ENCODE assay signal across 2 cellular contexts in the genomic region with DNA sequence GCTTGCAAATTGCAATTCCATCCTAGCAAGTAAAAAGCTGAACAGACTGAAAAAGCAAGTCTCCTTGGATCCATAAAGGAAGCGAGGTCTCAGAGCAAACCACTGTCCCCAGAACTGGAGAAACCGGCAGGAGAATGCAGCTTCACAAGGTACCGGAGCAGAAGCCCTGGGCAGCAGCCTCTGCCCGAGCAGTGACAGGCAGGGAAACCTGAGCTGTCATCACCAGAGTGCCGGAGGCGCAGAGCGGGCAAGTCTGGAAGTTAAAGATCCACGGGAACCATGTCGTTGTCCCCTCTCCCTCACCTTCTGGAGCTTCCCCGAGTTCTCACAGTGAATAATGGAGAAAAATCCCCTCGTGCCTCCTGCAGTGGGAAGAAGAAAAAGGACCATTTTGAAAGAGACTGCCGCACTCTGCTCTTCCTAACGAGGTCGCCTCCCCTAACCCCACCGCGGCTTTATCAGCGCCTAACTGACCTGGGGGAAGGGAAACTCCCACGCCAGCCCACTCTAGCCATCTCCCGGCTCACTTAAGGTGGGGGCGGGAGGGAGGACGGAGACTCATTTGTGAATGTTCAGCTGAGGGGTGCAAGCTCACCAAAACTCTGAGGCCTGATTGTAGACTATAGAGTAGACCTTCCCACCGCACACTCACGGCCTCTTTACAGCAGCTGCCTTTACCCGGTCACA.
A peak's percentile ranks its signal among the peaks of the same experiment; 100 is the strongest.
TF ChIP-seq lines count a peak whose summit lies in the region.

No MANE protein-coding gene starts in this region.

TF ChIP-seq in HEK293, 187 proteins besides CTCF, POLR2A, EP300 and RAD21:
- peak; percentile 63 for TF ChIP-seq EGR2 (tag by site-specific recombination; IDR thresholded peaks at IDR 0.05; ENCODE audit: low read depth)
- TF ChIP-seq ZNF530 (tag by site-specific recombination; IDR thresholded peaks at IDR 0.05; ENCODE audit: low read depth) = no peak
- peak; percentile 66 for TF ChIP-seq ZFHX2 (tag by site-specific recombination; conservative IDR thresholded peaks at IDR 0.05)
- TF ChIP-seq TRIM28 (IDR thresholded peaks at IDR 0.05; ENCODE audit: borderline replicate concordance, low read length) = 0 out of 2 replicates have a peak, but pooled peaks have one; percentile 24

TF ChIP-seq in K562, 482 proteins besides CTCF, POLR2A, EP300 and RAD21 (continued from another document and continues in another):
- no peak for TF ChIP-seq MEF2D (tag; conservative IDR thresholded peaks at IDR 0.05; ENCODE audit: low read depth)
- TF ChIP-seq NUFIP1 (IDR thresholded peaks at IDR 0.05; ENCODE audit: partially characterized antibody) = no peak
- TF ChIP-seq ZZZ3 (IDR thresholded peaks at IDR 0.05) = no peak
- TF ChIP-seq ZNF589 (CRISPR knock-in tag; IDR thresholded peaks at IDR 0.05; ENCODE audit: low read depth) = no peak
- no peak for TF ChIP-seq U2AF1 (optimal IDR thresholded peaks at IDR 0.05; ENCODE audit: low read depth, low read length)
- TF ChIP-seq ZBTB49 (CRISPR knock-in tag; IDR thresholded peaks at IDR 0.05; ENCODE audit: borderline replicate concordance) = no peak
- TF ChIP-seq ARNT (IDR thresholded peaks at IDR 0.05) = no peak
- TF ChIP-seq ZBTB7A (IDR thresholded peaks at IDR 0.05; ENCODE audit: borderline replicate concordance, control insufficient read depth, low read depth, low read length) = peak; percentile 93
- TF ChIP-seq ZNF23 (CRISPR knock-in tag; IDR thresholded peaks at IDR 0.05) = no peak
- TF ChIP-seq, protein P1, sequence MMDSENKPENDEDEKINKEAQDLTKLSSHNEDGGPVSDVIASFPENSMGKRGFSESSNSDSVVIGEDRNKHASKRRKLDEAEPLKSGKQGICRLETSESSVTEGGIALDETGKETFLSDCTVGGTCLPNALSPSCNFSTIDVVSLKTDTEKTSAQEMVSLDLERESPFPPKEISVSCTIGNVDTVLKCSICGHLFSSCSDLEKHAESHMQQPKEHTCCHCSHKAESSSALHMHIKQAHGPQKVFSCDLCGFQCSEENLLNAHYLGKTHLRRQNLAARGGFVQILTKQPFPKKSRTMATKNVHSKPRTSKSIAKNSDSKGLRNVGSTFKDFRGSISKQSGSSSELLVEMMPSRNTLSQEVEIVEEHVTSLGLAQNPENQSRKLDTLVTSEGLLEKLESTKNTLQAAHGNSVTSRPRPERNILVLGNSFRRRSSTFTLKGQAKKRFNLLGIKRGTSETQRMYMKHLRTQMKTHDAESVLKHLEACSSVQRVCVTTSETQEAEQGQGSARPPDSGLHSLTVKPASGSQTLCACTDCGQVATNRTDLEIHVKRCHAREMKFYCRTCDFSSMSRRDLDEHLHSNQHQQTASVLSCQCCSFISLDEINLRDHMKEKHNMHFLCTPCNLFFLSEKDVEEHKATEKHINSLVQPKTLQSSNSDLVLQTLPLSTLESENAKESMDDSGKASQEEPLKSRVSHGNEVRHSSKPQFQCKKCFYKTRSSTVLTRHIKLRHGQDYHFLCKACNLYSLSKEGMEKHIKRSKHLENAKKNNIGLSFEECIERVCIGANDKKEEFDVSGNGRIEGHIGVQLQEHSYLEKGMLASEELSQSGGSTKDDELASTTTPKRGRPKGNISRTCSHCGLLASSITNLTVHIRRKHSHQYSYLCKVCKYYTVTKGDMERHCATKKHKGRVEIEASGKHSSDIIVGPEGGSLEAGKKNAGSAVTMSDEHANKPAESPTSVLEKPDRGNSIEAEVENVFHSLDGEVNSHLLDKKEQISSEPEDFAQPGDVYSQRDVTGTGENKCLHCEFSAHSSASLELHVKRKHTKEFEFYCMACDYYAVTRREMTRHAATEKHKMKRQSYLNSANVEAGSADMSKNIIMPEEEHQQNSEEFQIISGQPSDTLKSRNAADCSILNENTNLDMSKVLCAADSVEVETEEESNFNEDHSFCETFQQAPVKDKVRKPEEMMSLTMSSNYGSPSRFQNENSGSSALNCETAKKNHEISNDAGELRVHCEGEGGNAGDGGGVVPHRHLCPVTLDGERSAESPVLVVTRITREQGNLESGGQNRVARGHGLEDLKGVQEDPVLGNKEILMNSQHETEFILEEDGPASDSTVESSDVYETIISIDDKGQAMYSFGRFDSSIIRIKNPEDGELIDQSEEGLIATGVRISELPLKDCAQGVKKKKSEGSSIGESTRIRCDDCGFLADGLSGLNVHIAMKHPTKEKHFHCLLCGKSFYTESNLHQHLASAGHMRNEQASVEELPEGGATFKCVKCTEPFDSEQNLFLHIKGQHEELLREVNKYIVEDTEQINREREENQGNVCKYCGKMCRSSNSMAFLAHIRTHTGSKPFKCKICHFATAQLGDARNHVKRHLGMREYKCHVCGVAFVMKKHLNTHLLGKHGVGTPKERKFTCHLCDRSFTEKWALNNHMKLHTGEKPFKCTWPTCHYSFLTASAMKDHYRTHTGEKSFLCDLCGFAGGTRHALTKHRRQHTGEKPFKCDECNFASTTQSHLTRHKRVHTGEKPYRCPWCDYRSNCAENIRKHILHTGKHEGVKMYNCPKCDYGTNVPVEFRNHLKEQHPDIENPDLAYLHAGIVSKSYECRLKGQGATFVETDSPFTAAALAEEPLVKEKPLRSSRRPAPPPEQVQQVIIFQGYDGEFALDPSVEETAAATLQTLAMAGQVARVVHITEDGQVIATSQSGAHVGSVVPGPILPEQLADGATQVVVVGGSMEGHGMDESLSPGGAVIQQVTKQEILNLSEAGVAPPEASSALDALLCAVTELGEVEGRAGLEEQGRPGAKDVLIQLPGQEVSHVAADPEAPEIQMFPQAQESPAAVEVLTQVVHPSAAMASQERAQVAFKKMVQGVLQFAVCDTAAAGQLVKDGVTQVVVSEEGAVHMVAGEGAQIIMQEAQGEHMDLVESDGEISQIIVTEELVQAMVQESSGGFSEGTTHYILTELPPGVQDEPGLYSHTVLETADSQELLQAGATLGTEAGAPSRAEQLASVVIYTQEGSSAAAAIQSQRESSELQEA (IDR thresholded peaks at IDR 0.05; ENCODE audit: low read depth) = no peak
- TF ChIP-seq CHD1 (IDR thresholded peaks at IDR 0.05; ENCODE audit: low read length) = no peak
- no peak for TF ChIP-seq NR2C1 (IDR thresholded peaks at IDR 0.05)
- no peak for TF ChIP-seq NR2C1 (tag; IDR thresholded peaks at IDR 0.05)
- TF ChIP-seq ZNF586 (CRISPR knock-in tag; conservative IDR thresholded peaks at IDR 0.05) = no peak
- TF ChIP-seq RBM15 (IDR thresholded peaks at IDR 0.05; ENCODE audit: insufficient read depth, low read length) = no peak
- TF ChIP-seq TRIM24 (IDR thresholded peaks at IDR 0.05) = no peak
- TF ChIP-seq MAZ (CRISPR knock-in tag; conservative IDR thresholded peaks at IDR 0.05 in 1 of 2, IDR thresholded peaks at IDR 0.05 in 1 of 2) = no peak
- no peak for TF ChIP-seq MAX (CRISPR knock-in tag; IDR thresholded peaks at IDR 0.05)
- peak in 1 of 2 experiments; percentile 29; a peak in 1 of 4 replicates for TF ChIP-seq TBL1XR1 (IDR thresholded peaks at IDR 0.05; ENCODE audit: low read length in 2 of 2)
- TF ChIP-seq ZNF695 (CRISPR knock-in tag; IDR thresholded peaks at IDR 0.05) = no peak
- no peak for TF ChIP-seq KLF1 (tag; IDR thresholded peaks at IDR 0.05)
- no peak for TF ChIP-seq THRB (CRISPR knock-in tag; conservative IDR thresholded peaks at IDR 0.05)
- peak; percentile 54; the same call in 1 of the 2 replicates for TF ChIP-seq RNF2 (IDR thresholded peaks at IDR 0.05)
- no peak for TF ChIP-seq PBX2 (CRISPR knock-in tag; IDR thresholded peaks at IDR 0.05; ENCODE audit: low read depth)
- no peak for TF ChIP-seq PBX2 (tag; conservative IDR thresholded peaks at IDR 0.05; ENCODE audit: low read depth)
- peak; percentile 72 for TF ChIP-seq SMARCA4 (IDR thresholded peaks at IDR 0.05)
- TF ChIP-seq MCM5 (IDR thresholded peaks at IDR 0.05; ENCODE audit: low read depth) = no peak
- TF ChIP-seq SMARCE1 (IDR thresholded peaks at IDR 0.05) = peak; percentile 83
- TF ChIP-seq, protein P2, sequence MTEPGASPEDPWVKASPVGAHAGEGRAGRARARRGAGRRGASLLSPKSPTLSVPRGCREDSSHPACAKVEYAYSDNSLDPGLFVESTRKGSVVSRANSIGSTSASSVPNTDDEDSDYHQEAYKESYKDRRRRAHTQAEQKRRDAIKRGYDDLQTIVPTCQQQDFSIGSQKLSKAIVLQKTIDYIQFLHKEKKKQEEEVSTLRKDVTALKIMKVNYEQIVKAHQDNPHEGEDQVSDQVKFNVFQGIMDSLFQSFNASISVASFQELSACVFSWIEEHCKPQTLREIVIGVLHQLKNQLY (CRISPR knock-in tag; conservative IDR thresholded peaks at IDR 0.05) = no peak
- TF ChIP-seq, protein P3, sequence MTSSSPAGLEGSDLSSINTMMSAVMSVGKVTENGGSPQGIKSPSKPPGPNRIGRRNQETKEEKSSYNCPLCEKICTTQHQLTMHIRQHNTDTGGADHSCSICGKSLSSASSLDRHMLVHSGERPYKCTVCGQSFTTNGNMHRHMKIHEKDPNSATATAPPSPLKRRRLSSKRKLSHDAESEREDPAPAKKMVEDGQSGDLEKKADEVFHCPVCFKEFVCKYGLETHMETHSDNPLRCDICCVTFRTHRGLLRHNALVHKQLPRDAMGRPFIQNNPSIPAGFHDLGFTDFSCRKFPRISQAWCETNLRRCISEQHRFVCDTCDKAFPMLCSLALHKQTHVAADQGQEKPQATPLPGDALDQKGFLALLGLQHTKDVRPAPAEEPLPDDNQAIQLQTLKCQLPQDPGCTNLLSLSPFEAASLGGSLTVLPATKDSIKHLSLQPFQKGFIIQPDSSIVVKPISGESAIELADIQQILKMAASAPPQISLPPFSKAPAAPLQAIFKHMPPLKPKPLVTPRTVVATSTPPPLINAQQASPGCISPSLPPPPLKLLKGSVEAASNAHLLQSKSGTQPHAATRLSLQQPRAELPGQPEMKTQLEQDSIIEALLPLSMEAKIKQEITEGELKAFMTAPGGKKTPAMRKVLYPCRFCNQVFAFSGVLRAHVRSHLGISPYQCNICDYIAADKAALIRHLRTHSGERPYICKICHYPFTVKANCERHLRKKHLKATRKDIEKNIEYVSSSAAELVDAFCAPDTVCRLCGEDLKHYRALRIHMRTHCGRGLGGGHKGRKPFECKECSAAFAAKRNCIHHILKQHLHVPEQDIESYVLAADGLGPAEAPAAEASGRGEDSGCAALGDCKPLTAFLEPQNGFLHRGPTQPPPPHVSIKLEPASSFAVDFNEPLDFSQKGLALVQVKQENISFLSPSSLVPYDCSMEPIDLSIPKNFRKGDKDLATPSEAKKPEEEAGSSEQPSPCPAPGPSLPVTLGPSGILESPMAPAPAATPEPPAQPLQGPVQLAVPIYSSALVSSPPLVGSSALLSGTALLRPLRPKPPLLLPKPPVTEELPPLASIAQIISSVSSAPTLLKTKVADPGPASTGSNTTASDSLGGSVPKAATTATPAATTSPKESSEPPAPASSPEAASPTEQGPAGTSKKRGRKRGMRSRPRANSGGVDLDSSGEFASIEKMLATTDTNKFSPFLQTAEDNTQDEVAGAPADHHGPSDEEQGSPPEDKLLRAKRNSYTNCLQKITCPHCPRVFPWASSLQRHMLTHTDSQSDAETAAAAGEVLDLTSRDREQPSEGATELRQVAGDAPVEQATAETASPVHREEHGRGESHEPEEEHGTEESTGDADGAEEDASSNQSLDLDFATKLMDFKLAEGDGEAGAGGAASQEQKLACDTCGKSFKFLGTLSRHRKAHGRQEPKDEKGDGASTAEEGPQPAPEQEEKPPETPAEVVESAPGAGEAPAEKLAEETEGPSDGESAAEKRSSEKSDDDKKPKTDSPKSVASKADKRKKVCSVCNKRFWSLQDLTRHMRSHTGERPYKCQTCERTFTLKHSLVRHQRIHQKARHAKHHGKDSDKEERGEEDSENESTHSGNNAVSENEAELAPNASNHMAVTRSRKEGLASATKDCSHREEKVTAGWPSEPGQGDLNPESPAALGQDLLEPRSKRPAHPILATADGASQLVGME (CRISPR knock-in tag; IDR thresholded peaks at IDR 0.05) = no peak
